Comparison of ENCODE assay signal across 1 cellular context in the genomic region with DNA sequence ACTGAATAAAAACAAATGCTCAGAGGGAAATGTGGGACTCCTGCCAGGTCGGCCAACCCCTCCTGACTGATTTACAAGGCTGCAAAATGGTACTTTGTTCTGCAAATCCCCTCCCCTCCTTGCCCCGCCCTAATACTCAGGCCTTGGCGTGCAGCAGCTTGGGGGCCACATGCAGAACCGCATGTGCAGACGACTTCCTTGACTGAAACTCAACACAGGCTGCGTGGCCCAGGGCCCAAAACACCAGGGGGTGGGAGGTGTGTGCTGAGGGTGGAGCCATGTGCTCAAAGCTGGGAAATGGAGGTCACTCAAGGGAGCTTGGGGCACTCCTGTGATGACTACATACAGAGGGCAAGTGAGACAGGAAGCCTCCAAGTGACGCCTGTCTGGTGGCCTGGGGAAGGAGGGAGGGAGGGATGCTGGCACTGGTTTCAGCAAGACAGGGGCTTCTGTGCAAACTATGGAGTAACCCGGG.
A peak's percentile ranks its signal among the peaks of the same experiment; 100 is the strongest.
TF ChIP-seq lines count a peak whose summit lies in the region.

No MANE protein-coding gene starts in this region.

TF ChIP-seq in GM12878, 131 proteins besides CTCF, POLR2A, EP300 and RAD21 (continued from another document):
- TF ChIP-seq PML (IDR thresholded peaks at IDR 0.05; ENCODE audit: low read length) (no peak), HDAC2 (IDR thresholded peaks at IDR 0.05) (no peak), EGR1 (IDR thresholded peaks at IDR 0.05; ENCODE audit: borderline replicate concordance in 1 of 2, low read depth in 2 of 2, low read length in 2 of 2) (no peak), RUNX3 (IDR thresholded peaks at IDR 0.05; ENCODE audit: low read length) (peak; percentile 15; the same call in 1 of the 2 replicates), SRF (IDR thresholded peaks at IDR 0.05; ENCODE audit: low read depth in 2 of 2, low read length in 2 of 2) (no peak), ESRRA (IDR thresholded peaks at IDR 0.05; ENCODE audit: low read length) (no peak), MYC (IDR thresholded peaks at IDR 0.05; ENCODE audit: insufficient read depth, insufficient read length, insufficient replicate concordance, low read length, severe bottlenecking) (no peak), EED (IDR thresholded peaks at IDR 0.05; ENCODE audit: low read depth) (peak; percentile 21; the same call in 1 of the 2 replicates), FOXK2 (IDR thresholded peaks at IDR 0.05) (no peak), NR2C1 (IDR thresholded peaks at IDR 0.05) (no peak), NRF1 (conservative IDR thresholded peaks at IDR 0.05; ENCODE audit: low read depth, low read length) (no peak), YY1 (IDR thresholded peaks at IDR 0.05; ENCODE audit: low read depth, low read length) (0 out of 2 replicates have a peak, but pooled peaks have one; percentile 40), ATF7 (IDR thresholded peaks at IDR 0.05; ENCODE audit: low read depth) (no peak)
- TF ChIP-seq, protein P1, sequence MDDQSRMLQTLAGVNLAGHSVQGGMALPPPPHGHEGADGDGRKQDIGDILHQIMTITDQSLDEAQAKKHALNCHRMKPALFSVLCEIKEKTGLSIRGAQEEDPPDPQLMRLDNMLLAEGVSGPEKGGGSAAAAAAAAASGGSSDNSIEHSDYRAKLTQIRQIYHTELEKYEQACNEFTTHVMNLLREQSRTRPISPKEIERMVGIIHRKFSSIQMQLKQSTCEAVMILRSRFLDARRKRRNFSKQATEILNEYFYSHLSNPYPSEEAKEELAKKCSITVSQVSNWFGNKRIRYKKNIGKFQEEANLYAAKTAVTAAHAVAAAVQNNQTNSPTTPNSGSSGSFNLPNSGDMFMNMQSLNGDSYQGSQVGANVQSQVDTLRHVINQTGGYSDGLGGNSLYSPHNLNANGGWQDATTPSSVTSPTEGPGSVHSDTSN (IDR thresholded peaks at IDR 0.05; ENCODE audit: insufficient replicate concordance, low read depth, low read length) = no peak
